10 cellular contexts compared by ENCODE assay signal in the genomic region with DNA sequence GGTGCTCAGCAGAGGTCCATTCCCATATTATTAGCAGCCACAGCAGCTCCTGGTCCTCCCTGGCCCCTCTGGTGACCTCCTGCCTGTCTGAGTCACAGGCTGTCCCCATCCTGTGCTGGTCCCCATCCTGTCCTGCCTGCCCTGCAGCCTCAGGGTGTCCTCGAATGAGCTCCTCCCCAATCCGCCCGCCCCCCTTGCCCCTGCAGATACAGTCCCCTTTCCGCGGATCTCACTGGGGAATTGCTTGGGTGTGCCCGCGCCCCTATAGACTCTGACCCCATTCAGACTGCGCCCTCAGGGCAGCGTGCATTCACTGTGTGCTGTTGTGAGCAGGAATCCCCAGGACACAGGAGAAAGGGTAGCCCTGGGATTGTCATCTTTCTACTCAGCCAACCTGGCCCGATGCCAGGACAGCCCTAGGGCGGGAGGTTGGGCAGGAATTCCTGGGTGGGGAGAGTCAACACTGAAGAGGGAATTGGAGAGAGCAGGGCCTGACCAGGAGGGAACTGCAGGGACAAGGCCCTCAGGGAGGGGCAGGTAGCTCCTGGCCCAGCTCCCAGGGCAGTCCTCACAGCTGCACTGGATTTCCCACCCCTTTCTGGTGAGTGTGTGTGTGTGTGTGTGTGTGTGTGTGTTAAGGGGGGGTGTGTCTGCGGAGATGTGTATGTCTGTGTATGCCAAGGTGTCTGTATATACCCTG. TPM values are rescaled to one million over a fixed set of nuclear protein-coding genes. Genes with fewer than 3 reads are reported as not detected.
DNase-seq lines count a peak whose midpoint lies in the region; ATAC-seq, FAIRE-seq and TF ChIP-seq lines count a peak whose summit lies in the region.
"Had no signal": no experiment of that assay in that cellular context is flagged by ENCODE, and none has a peak within 500 bp of the region (broad histone marks: within the 10 kb centered on the region; RNA-seq: fewer than 3 reads in every experiment).

No MANE protein-coding gene starts in this region.

- H3K4me1 ChIP-seq in astrocyte (ENCODE audit: insufficient read depth, low read length), result peaks cover 5% of the 10 kb centered on the region
- H3K4me1 ChIP-seq in HepG2 (ENCODE audit: insufficient read depth, low read length), result peaks cover 44% of the 10 kb centered on the region

- H3K36me3 ChIP-seq in astrocyte (ENCODE audit: insufficient read depth, low read length) (no peaks in the 10 kb centered on the region), HepG2 (replicated peaks in 1 of 2; ENCODE audit: control insufficient read depth in 1 of 2, insufficient read depth in 2 of 2, low read length in 2 of 2) (no peaks in the 10 kb centered on the region)

- DNase-seq in COLO829 (ENCODE audit: low spot score), result peak; percentile 40
- DNase-seq in NCI-H146 treated with DMSO at 0.1 percent for 48 hours (lab: John Stamatoyannopoulos, UW; ENCODE audit: unreplicated experiment), result peak; percentile 70
- peak; percentile 38 for DNase-seq in astrocyte (ENCODE audit: low read depth)
- DNase-seq in HepG2 (ENCODE audit: low spot score), result peak; percentile 87
- DNase-seq in activated CD4-positive, alpha-beta memory T cell treated with anti-CD3 and anti-CD28 coated beads, Interleukin-2, amount 10 ng/mL, durations not matched to agents 7 days and 5 days, result no peak
- DNase-seq: stimulated activated CD4-positive, alpha-beta T cell treated with anti-CD3 and anti-CD28 coated beads, Interleukin-4, amount 100 ng/mL, for 4 hours had no signal

- POLR2A ChIA-PET in HepG2 (lab: Yijun Ruan, JAX), result no interaction called here
- POLR2A ChIA-PET in activated CD4-positive, alpha-beta memory T cell treated with anti-CD3 and anti-CD28 coated beads, Interleukin-2, amount 10 ng/mL, durations not matched to agents 7 days and 5 days (lab: Charles Lee), result no interaction called here

- H3K9me3 ChIP-seq in astrocyte (ENCODE audit: insufficient read depth, low read depth, low read length), result peaks cover 4% of the 10 kb centered on the region
- H3K9me3 ChIP-seq in HepG2 (ENCODE audit: low read length), result no peaks in the 10 kb centered on the region

- H3K27me3 ChIP-seq in astrocyte (ENCODE audit: insufficient read depth, low read length) (no peaks in the 10 kb centered on the region), HepG2 (ENCODE audit: control insufficient read depth in 1 of 2, insufficient read depth in 2 of 2, low read length in 2 of 2) (peaks cover 0 to 16% of the 10 kb centered on the region in 2 experiments; a peak in 2 of 5 replicates)

- ATAC-seq in HepG2 (peak; percentile 74), GM21576 (IDR thresholded peaks at IDR 0.05; ENCODE audit: unreplicated experiment) (no peak), GM19397 (IDR thresholded peaks at IDR 0.05; ENCODE audit: unreplicated experiment) (no peak), GM21723 (IDR thresholded peaks at IDR 0.05; ENCODE audit: unreplicated experiment) (no peak)
- ATAC-seq: activated CD4-positive, CD25-positive, alpha-beta regulatory T cell treated with anti-CD3 and anti-CD28 coated beads, Interleukin-2, amount 50 U/mL, for 24 hours had no signal

- intact Hi-C loops in HepG2 (cut with micrococcal nuclease; ENCODE audit: unreplicated experiment), result no loop called here

- H3K4me3 Mint-ChIP-seq in astrocyte (ENCODE audit: unreplicated experiment), result no peak overlapping the region
- H3K4me3 Mint-ChIP-seq in activated CD4-positive, alpha-beta memory T cell treated with anti-CD3 and anti-CD28 coated beads, Interleukin-2, amount 10 ng/mL, durations not matched to agents 7 days and 5 days, result no peak overlapping the region

- 2% methylated on average over 8 of the region's 12 CpGs for WGBS in HepG2 (ENCODE audit: low lambda C conversion rate)

- no peaks in the 10 kb centered on the region for H3K79me2 ChIP-seq in astrocyte (ENCODE audit: insufficient read depth, low read length)
- no peaks in the 10 kb centered on the region for H3K79me2 ChIP-seq in HepG2 (ENCODE audit: insufficient read depth, low read length)

- H3K9ac ChIP-seq in astrocyte (ENCODE audit: low read length) (no peak overlapping the region), HepG2 (ENCODE audit: insufficient read depth, low read depth, low read length) (no peak overlapping the region)

- H3K4me1 Mint-ChIP-seq in astrocyte (ENCODE audit: low read depth, unreplicated experiment), result peaks cover 25% of the 10 kb centered on the region
- H3K4me1 Mint-ChIP-seq in activated CD4-positive, alpha-beta memory T cell treated with anti-CD3 and anti-CD28 coated beads, Interleukin-2, amount 10 ng/mL, durations not matched to agents 7 days and 5 days, result peaks cover 3% of the 10 kb centered on the region

- H3K27ac ChIP-seq in astrocyte (ENCODE audit: low read depth, low read length) (no peak overlapping the region), HepG2 (ENCODE audit: extremely low read length, insufficient read depth, low read length) (no peak overlapping the region)

- peak overlapping the region; percentile 15 for H3K27ac Mint-ChIP-seq in astrocyte (ENCODE audit: unreplicated experiment)
- no peak overlapping the region for H3K27ac Mint-ChIP-seq in activated CD4-positive, alpha-beta memory T cell treated with anti-CD3 and anti-CD28 coated beads, Interleukin-2, amount 10 ng/mL, durations not matched to agents 7 days and 5 days

- TF ChIP-seq POLR2A in HepG2 (IDR thresholded peaks at IDR 0.05; ENCODE audit: insufficient read depth in 1 of 2, low read depth in 2 of 2, low read length in 2 of 2), result no peak

- no peak overlapping the region for H2AFZ ChIP-seq in astrocyte (ENCODE audit: low read depth, low read length)
- no peak overlapping the region for H2AFZ ChIP-seq in HepG2 (ENCODE audit: low read length)

- H4K20me1 ChIP-seq in astrocyte (ENCODE audit: insufficient read depth, low read length), result no peaks in the 10 kb centered on the region
- H4K20me1 ChIP-seq in HepG2 (ENCODE audit: insufficient read depth, low read length), result no peaks in the 10 kb centered on the region

- H3K27me3 Mint-ChIP-seq in astrocyte (ENCODE audit: low read depth, unreplicated experiment), result peaks cover 6% of the 10 kb centered on the region
- H3K27me3 Mint-ChIP-seq in activated CD4-positive, alpha-beta memory T cell treated with anti-CD3 and anti-CD28 coated beads, Interleukin-2, amount 10 ng/mL, durations not matched to agents 7 days and 5 days, result peaks cover 3% of the 10 kb centered on the region

- no TSS peak for BruUV-seq in HepG2 (replicated peaks; lab: Mats Ljungman, UMichigan)

- FAIRE-seq in astrocyte (lab: Jason Lieb, UNC) (no peak), HepG2 (lab: Jason Lieb, UNC) (peak; percentile 77)

- TF ChIP-seq EP300 in HepG2 (IDR thresholded peaks at IDR 0.05; ENCODE audit: low read depth in 2 of 2, low read length in 2 of 2) (no peak; a peak in 1 of 4 replicates), HepG2 (CRISPR knock-in tag; IDR thresholded peaks at IDR 0.05; ENCODE audit: borderline replicate concordance) (no peak)

- H3K4me2 ChIP-seq in astrocyte (ENCODE audit: low read length) (no peak overlapping the region), HepG2 (ENCODE audit: low read depth, low read length) (peak overlapping the region; percentile 55)

- H3K4me3 ChIP-seq in astrocyte (ENCODE audit: insufficient read depth, low read depth, low read length) (no peak overlapping the region), HepG2 (replicated peaks in 1 of 3; ENCODE audit: insufficient read depth in 1 of 3, low read depth in 2 of 3, low read length in 3 of 3) (peak overlapping the region in 1 of 3 experiments; percentile 41; a peak in 1 of 6 replicates)

- in situ Hi-C loops in HepG2 (cut with HindIII; ENCODE audit: extremely low pct_ligation_motif_present, low pct_unique_long_range_greater_than_20kb), result no loop called here

- H3K36me3 Mint-ChIP-seq in astrocyte (ENCODE audit: low read depth, unreplicated experiment), result no peaks in the 10 kb centered on the region
- no peaks in the 10 kb centered on the region for H3K36me3 Mint-ChIP-seq in activated CD4-positive, alpha-beta memory T cell treated with anti-CD3 and anti-CD28 coated beads, Interleukin-2, amount 10 ng/mL, durations not matched to agents 7 days and 5 days (ENCODE audit: low read depth)

- CTCF ChIA-PET in HepG2 (lab: Yijun Ruan, JAX; ENCODE audit: low intra/inter-chr PET ratio, low total read pairs), result no interaction called here
- CTCF ChIA-PET in activated CD4-positive, alpha-beta memory T cell treated with anti-CD3 and anti-CD28 coated beads, Interleukin-2, amount 10 ng/mL, durations not matched to agents 7 days and 5 days (lab: Charles Lee), result interaction anchor here (0.7 to 4.4 kb wide), 2 partner anchors 8 to 18 kb away, joined by 3 to 15 read pairs; no protein-coding TSS in a partner anchor

- H3K9me3 Mint-ChIP-seq in astrocyte (ENCODE audit: unreplicated experiment), result peaks cover 11% of the 10 kb centered on the region
- H3K9me3 Mint-ChIP-seq in activated CD4-positive, alpha-beta memory T cell treated with anti-CD3 and anti-CD28 coated beads, Interleukin-2, amount 10 ng/mL, durations not matched to agents 7 days and 5 days, result peaks cover 10% of the 10 kb centered on the region

- TF ChIP-seq CTCF in astrocyte (IDR thresholded peaks at IDR 0.05; ENCODE audit: insufficient read depth, low read depth, low read length) (no peak), HepG2 (CRISPR knock-in tag; IDR thresholded peaks at IDR 0.05) (peak; percentile 21; the same call in 1 of the 2 replicates)

- TF ChIP-seq RAD21 in HepG2 (CRISPR knock-in tag; IDR thresholded peaks at IDR 0.05), result no peak

RNA-seq across cellular contexts. Expression of a gene that starts 1.1 kb away (rescaled TPM):
- not detected in 2 replicates for total RNA-seq in astrocyte
- total RNA-seq in HepG2 (2016; rRNA removed; fragmentation: Illumina TruSeq; extraction: Trizol), result not detected in 2 replicates
- total RNA-seq in HepG2 (2016; cell fraction: cytosol; rRNA removed; fragmentation: Illumina TruSeq; extraction: Trizol; ENCODE audit: low read depth), result not detected in 2 replicates
- total RNA-seq in HepG2 (2016; cell fraction: insoluble cytoplasmic fraction; rRNA removed; fragmentation: Illumina TruSeq; extraction: Trizol), result not detected in 2 replicates
- not detected in 2 replicates for total RNA-seq in HepG2 (2016; cell fraction: membrane; rRNA removed; fragmentation: Illumina TruSeq; extraction: Trizol)
- not detected in 2 replicates for total RNA-seq in HepG2 (2016; cell fraction: nucleus; rRNA removed; fragmentation: Illumina TruSeq; extraction: Trizol)
- not detected in 2 replicates for polyA plus RNA-seq in HepG2 (2011; rRNA removed)
- polyA plus RNA-seq in HepG2 (2011; cell fraction: cytosol; rRNA removed), result 0.13 TPM in 1 of 2 replicates, not detected in the other
- polyA plus RNA-seq in HepG2 (2011; cell fraction: nucleus; rRNA removed), result not detected in 2 replicates
- polyA plus RNA-seq in HepG2 (2012), result not detected in 2 replicates
- not detected in 2 replicates for polyA plus RNA-seq in HepG2 (2016; cell fraction: cytosol; fragmentation: Illumina TruSeq; extraction: Trizol; ENCODE audit: low read depth)
- polyA plus RNA-seq in HepG2 (2016; cell fraction: insoluble cytoplasmic fraction; fragmentation: Illumina TruSeq; extraction: Trizol; ENCODE audit: low read depth), result not detected in 2 replicates
- polyA plus RNA-seq in HepG2 (2016; cell fraction: membrane; fragmentation: Illumina TruSeq; extraction: Trizol; ENCODE audit: low read depth), result not detected in 2 replicates
- polyA plus RNA-seq in HepG2 (2016; cell fraction: nucleus; fragmentation: Illumina TruSeq; extraction: Trizol; ENCODE audit: insufficient read depth, low read depth), result not detected in 2 replicates
- not detected in 2 replicates for polyA minus RNA-seq in HepG2 (2011; rRNA and poly(A)+ RNA removed; ENCODE audit: low replicate concordance)
- not detected in 2 replicates for polyA minus RNA-seq in HepG2 (2011; cell fraction: cytosol; rRNA and poly(A)+ RNA removed)
- polyA minus RNA-seq in HepG2 (2011; cell fraction: nucleus; rRNA and poly(A)+ RNA removed), result not detected in 2 replicates
- total RNA-seq in activated CD4-positive, alpha-beta memory T cell treated with anti-CD3 and anti-CD28 coated beads, Interleukin-2, amount 10 ng/mL, durations not matched to agents 7 days and 5 days, result not detected

RNA-seq across cellular contexts. Expression of a gene that starts 12.5 kb away (rescaled TPM):
- total RNA-seq in astrocyte (not detected in 2 replicates), HepG2 (2016; rRNA removed; fragmentation: Illumina TruSeq; extraction: Trizol) (not detected in 2 replicates)
- not detected in 2 replicates for total RNA-seq in HepG2 (2016; cell fraction: cytosol; rRNA removed; fragmentation: Illumina TruSeq; extraction: Trizol; ENCODE audit: low read depth)
- total RNA-seq in HepG2 (2016; cell fraction: insoluble cytoplasmic fraction; rRNA removed; fragmentation: Illumina TruSeq; extraction: Trizol), result not detected in 2 replicates
- total RNA-seq in HepG2 (2016; cell fraction: membrane; rRNA removed; fragmentation: Illumina TruSeq; extraction: Trizol), result not detected in 2 replicates
- not detected in 2 replicates for total RNA-seq in HepG2 (2016; cell fraction: nucleus; rRNA removed; fragmentation: Illumina TruSeq; extraction: Trizol)
- polyA plus RNA-seq in HepG2 (2011; rRNA removed), result not detected in 2 replicates
- not detected in 2 replicates for polyA plus RNA-seq in HepG2 (2011; cell fraction: cytosol; rRNA removed)
- not detected in 2 replicates for polyA plus RNA-seq in HepG2 (2011; cell fraction: nucleus; rRNA removed)
- polyA plus RNA-seq in HepG2 (2012), result not detected in 2 replicates
- polyA plus RNA-seq in HepG2 (2016; cell fraction: cytosol; fragmentation: Illumina TruSeq; extraction: Trizol; ENCODE audit: low read depth), result not detected in 2 replicates
- not detected in 2 replicates for polyA plus RNA-seq in HepG2 (2016; cell fraction: insoluble cytoplasmic fraction; fragmentation: Illumina TruSeq; extraction: Trizol; ENCODE audit: low read depth)
- not detected in 2 replicates for polyA plus RNA-seq in HepG2 (2016; cell fraction: membrane; fragmentation: Illumina TruSeq; extraction: Trizol; ENCODE audit: low read depth)
- not detected in 2 replicates for polyA plus RNA-seq in HepG2 (2016; cell fraction: nucleus; fragmentation: Illumina TruSeq; extraction: Trizol; ENCODE audit: insufficient read depth, low read depth)
- polyA minus RNA-seq in HepG2 (2011; rRNA and poly(A)+ RNA removed; ENCODE audit: low replicate concordance), result not detected in 2 replicates
- polyA minus RNA-seq in HepG2 (2011; cell fraction: cytosol; rRNA and poly(A)+ RNA removed), result not detected in 2 replicates
- polyA minus RNA-seq in HepG2 (2011; cell fraction: nucleus; rRNA and poly(A)+ RNA removed), result not detected in 2 replicates
- not detected for total RNA-seq in activated CD4-positive, alpha-beta memory T cell treated with anti-CD3 and anti-CD28 coated beads, Interleukin-2, amount 10 ng/mL, durations not matched to agents 7 days and 5 days
